ENCODE assay signal across 19 cellular contexts in the genomic region with DNA sequence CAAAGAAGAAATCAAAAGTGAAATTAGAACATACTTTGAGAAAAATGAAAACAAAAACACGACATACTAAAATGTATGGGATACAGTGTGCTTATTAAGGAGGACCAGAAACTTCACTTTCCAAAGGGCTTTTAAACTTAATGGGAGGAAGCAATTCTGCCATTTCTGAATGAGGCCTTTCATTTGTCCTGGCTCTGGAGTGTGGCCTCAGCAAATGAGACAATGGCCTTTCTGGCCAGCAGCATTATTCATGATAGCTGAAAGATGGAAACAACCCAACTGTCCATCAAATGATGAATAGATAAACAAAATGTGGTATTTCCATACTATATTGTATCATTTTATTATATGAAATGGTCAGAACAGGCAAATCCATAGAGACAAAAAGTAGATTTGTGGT.
DNase-seq lines count a peak whose midpoint lies in the region; ATAC-seq and TF ChIP-seq lines count a peak whose summit lies in the region.
"Had no signal": no experiment of that assay in that cellular context is flagged by ENCODE, and none has a peak within 500 bp of the region (broad histone marks: within the 10 kb centered on the region; RNA-seq: fewer than 3 reads in every experiment).

No MANE protein-coding gene starts in this region.

- WGBS in SK-N-SH (ENCODE audit: low lambda C conversion rate): 73% methylated on average over 1 of the region's 1 CpG

- no peak for TF ChIP-seq RAD21 in SK-N-SH (IDR thresholded peaks at IDR 0.05; ENCODE audit: low read length)

- H3K27me3 ChIP-seq in SK-N-SH (ENCODE audit: insufficient read depth) (no peaks in the 10 kb centered on the region), osteoblast (ENCODE audit: insufficient read depth, low read length) (no peaks in the 10 kb centered on the region)
- H3K27me3 ChIP-seq: BLaER1 treated with 17β-estradiol and CSF1 and Interleukin-3, amounts not matched to agents 10 nM and 100 nM had no signal

- H3K27ac ChIP-seq in SK-N-SH (ENCODE audit: low read depth in 2 of 2, low read length in 1 of 2) (no peak overlapping the region; a peak in 1 of 4 replicates), osteoblast (ENCODE audit: low read depth, low read length) (no peak overlapping the region)
- H3K27ac ChIP-seq: BLaER1 treated with 17β-estradiol and CSF1 and Interleukin-3, amounts not matched to agents 10 nM and 100 nM had no signal

- H3F3A ChIP-seq in SK-N-SH (replicated peaks; ENCODE audit: insufficient read depth): peaks cover 4% of the 10 kb centered on the region

- no peak overlapping the region for H3K9ac ChIP-seq in SK-N-SH
- H3K9ac ChIP-seq: BLaER1 treated with 17β-estradiol and CSF1 and Interleukin-3, amounts not matched to agents 10 nM and 100 nM had no signal

- H3K4me2 ChIP-seq in SK-N-SH (no peak overlapping the region), osteoblast (ENCODE audit: insufficient read depth, low read length) (no peak overlapping the region)
- H3K4me2 ChIP-seq: BLaER1 treated with 17β-estradiol and CSF1 and Interleukin-3, amounts not matched to agents 10 nM and 100 nM had no signal

- POLR2A ChIA-PET in SK-N-SH (lab: Yijun Ruan, JAX): no interaction called here

- DNase-seq in SK-N-SH (peak; percentile 11), hippocampal formation (lab: John Stamatoyannopoulos, UW) (peak; percentile 23 to 85), osteoblast (ENCODE audit: insufficient read length, low spot score, missing footprints) (no peak), NCI-H2227 (lab: John Stamatoyannopoulos, UW; ENCODE audit: unreplicated experiment) (no peak)
- DNase-seq in activated CD8-positive, alpha-beta memory T cell treated with anti-CD3 and anti-CD28 coated beads, Interleukin-2, amount 50 U/mL, for 48 hours: no peak
- DNase-seq: DND-41, GDM1, HFFc6, KG1, NCI-H1436, NCI-H2081 treated with DMSO at 0.1 percent for 48 hours, NCI-H2227 treated with DMSO at 0.1 percent for 48 hours, NCI-H524, Right ventricle myocardium superior had no signal

- TF ChIP-seq EP300 in SK-N-SH (IDR thresholded peaks at IDR 0.05; ENCODE audit: borderline replicate concordance in 1 of 2, low read depth in 1 of 2, low read length in 1 of 2): no peak; a peak in 1 of 4 replicates

- no peak overlapping the region for H3K4me3 ChIP-seq in SK-N-SH (ENCODE audit: low read depth in 2 of 2, low read length in 1 of 2)
- no peak overlapping the region for H3K4me3 ChIP-seq in osteoblast (ENCODE audit: insufficient read depth, low read length)
- H3K4me3 ChIP-seq: BLaER1 treated with 17β-estradiol and CSF1 and Interleukin-3, amounts not matched to agents 10 nM and 100 nM had no signal

- H3K4me1 ChIP-seq in SK-N-SH (ENCODE audit: control insufficient read depth in 1 of 2, insufficient read depth in 2 of 2, low read depth in 1 of 2, low read length in 1 of 2) (peaks cover 0 to 7% of the 10 kb centered on the region in 2 experiments; a peak in 2 of 4 replicates), osteoblast (ENCODE audit: insufficient read depth, low read length) (no peaks in the 10 kb centered on the region)
- H3K4me1 ChIP-seq: BLaER1 treated with 17β-estradiol and CSF1 and Interleukin-3, amounts not matched to agents 10 nM and 100 nM had no signal

- H2AFZ ChIP-seq in SK-N-SH (ENCODE audit: low read depth) (no peak overlapping the region), osteoblast (ENCODE audit: low read length) (peak overlapping the region; percentile 14)

- H3K36me3 ChIP-seq in SK-N-SH (replicated peaks in 1 of 2; ENCODE audit: control insufficient read depth in 1 of 2, insufficient read depth in 2 of 2, low read length in 1 of 2): no peaks in the 10 kb centered on the region
- no peaks in the 10 kb centered on the region for H3K36me3 ChIP-seq in osteoblast (ENCODE audit: insufficient read depth, low read length)
- H3K36me3 ChIP-seq: BLaER1 treated with 17β-estradiol and CSF1 and Interleukin-3, amounts not matched to agents 10 nM and 100 nM had no signal

- CTCF ChIA-PET in SK-N-SH (lab: Yijun Ruan, JAX): no interaction called here

- no peaks in the 10 kb centered on the region for H3K9me2 ChIP-seq in SK-N-SH

- H3K9me3 ChIP-seq in SK-N-SH (0 out of 2 replicates have a peak, but pooled peaks cover 4% of the 10 kb centered on the region), osteoblast (ENCODE audit: low read depth, low read length) (no peaks in the 10 kb centered on the region)
- H3K9me3 ChIP-seq: BLaER1 treated with 17β-estradiol and CSF1 and Interleukin-3, amounts not matched to agents 10 nM and 100 nM had no signal

- ATAC-seq in SK-N-SH treated with all-trans-retinoic acid at 6 μM for 48 hours (no peak), GM19328 (IDR thresholded peaks at IDR 0.05; ENCODE audit: unreplicated experiment) (no peak), GM18867 (IDR thresholded peaks at IDR 0.05; ENCODE audit: unreplicated experiment) (no peak)
- ATAC-seq: Panc1 had no signal

- TF ChIP-seq CTCF in SK-N-SH (IDR thresholded peaks at IDR 0.05): no peak
- TF ChIP-seq CTCF in osteoblast (IDR thresholded peaks at IDR 0.05; ENCODE audit: extremely low read depth, low read depth, low read length): no peak

- H4K20me1 ChIP-seq in SK-N-SH (ENCODE audit: insufficient read depth) (no peaks in the 10 kb centered on the region), osteoblast (ENCODE audit: insufficient read depth, low read length) (no peaks in the 10 kb centered on the region)
- H4K20me1 ChIP-seq: BLaER1 treated with 17β-estradiol and CSF1 and Interleukin-3, amounts not matched to agents 10 nM and 100 nM had no signal

- no peaks in the 10 kb centered on the region for H3K79me2 ChIP-seq in SK-N-SH (ENCODE audit: insufficient read depth)
- H3K79me2 ChIP-seq in osteoblast (ENCODE audit: insufficient read depth, low read length): no peaks in the 10 kb centered on the region

TF ChIP-seq in SK-N-SH, 30 proteins besides CTCF, POLR2A, EP300 and RAD21:
- TF ChIP-seq FOXM1 (IDR thresholded peaks at IDR 0.05; ENCODE audit: low read depth): no peak
- TF ChIP-seq GATA2 (CRISPR knock-in tag; IDR thresholded peaks at IDR 0.05): peak; percentile 24; the same call in 1 of the 2 replicates

TF ChIP-seq in SK-N-SH treated with all-trans-retinoic acid at 6 μM for 48 hours, 23 proteins besides CTCF, POLR2A, EP300 and RAD21:
- TF ChIP-seq ZNF70 (CRISPR knock-in tag; IDR thresholded peaks at IDR 0.05): no peak
- no peak for TF ChIP-seq OSR1 (CRISPR knock-in tag; IDR thresholded peaks at IDR 0.05)
- no peak for TF ChIP-seq PPARA (CRISPR knock-in tag; IDR thresholded peaks at IDR 0.05; ENCODE audit: borderline replicate concordance)
- TF ChIP-seq ZC3H10 (CRISPR knock-in tag; IDR thresholded peaks at IDR 0.05): no peak
- TF ChIP-seq, protein P1, sequence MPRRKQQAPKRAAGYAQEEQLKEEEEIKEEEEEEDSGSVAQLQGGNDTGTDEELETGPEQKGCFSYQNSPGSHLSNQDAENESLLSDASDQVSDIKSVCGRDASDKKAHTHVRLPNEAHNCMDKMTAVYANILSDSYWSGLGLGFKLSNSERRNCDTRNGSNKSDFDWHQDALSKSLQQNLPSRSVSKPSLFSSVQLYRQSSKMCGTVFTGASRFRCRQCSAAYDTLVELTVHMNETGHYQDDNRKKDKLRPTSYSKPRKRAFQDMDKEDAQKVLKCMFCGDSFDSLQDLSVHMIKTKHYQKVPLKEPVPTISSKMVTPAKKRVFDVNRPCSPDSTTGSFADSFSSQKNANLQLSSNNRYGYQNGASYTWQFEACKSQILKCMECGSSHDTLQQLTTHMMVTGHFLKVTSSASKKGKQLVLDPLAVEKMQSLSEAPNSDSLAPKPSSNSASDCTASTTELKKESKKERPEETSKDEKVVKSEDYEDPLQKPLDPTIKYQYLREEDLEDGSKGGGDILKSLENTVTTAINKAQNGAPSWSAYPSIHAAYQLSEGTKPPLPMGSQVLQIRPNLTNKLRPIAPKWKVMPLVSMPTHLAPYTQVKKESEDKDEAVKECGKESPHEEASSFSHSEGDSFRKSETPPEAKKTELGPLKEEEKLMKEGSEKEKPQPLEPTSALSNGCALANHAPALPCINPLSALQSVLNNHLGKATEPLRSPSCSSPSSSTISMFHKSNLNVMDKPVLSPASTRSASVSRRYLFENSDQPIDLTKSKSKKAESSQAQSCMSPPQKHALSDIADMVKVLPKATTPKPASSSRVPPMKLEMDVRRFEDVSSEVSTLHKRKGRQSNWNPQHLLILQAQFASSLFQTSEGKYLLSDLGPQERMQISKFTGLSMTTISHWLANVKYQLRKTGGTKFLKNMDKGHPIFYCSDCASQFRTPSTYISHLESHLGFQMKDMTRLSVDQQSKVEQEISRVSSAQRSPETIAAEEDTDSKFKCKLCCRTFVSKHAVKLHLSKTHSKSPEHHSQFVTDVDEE (CRISPR knock-in tag; IDR thresholded peaks at IDR 0.05): no peak
- TF ChIP-seq, protein P2, sequence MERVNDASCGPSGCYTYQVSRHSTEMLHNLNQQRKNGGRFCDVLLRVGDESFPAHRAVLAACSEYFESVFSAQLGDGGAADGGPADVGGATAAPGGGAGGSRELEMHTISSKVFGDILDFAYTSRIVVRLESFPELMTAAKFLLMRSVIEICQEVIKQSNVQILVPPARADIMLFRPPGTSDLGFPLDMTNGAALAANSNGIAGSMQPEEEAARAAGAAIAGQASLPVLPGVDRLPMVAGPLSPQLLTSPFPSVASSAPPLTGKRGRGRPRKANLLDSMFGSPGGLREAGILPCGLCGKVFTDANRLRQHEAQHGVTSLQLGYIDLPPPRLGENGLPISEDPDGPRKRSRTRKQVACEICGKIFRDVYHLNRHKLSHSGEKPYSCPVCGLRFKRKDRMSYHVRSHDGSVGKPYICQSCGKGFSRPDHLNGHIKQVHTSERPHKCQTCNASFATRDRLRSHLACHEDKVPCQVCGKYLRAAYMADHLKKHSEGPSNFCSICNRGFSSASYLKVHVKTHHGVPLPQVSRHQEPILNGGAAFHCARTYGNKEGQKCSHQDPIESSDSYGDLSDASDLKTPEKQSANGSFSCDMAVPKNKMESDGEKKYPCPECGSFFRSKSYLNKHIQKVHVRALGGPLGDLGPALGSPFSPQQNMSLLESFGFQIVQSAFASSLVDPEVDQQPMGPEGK (CRISPR knock-in tag; IDR thresholded peaks at IDR 0.05; ENCODE audit: borderline replicate concordance): no peak
- TF ChIP-seq, protein P3, sequence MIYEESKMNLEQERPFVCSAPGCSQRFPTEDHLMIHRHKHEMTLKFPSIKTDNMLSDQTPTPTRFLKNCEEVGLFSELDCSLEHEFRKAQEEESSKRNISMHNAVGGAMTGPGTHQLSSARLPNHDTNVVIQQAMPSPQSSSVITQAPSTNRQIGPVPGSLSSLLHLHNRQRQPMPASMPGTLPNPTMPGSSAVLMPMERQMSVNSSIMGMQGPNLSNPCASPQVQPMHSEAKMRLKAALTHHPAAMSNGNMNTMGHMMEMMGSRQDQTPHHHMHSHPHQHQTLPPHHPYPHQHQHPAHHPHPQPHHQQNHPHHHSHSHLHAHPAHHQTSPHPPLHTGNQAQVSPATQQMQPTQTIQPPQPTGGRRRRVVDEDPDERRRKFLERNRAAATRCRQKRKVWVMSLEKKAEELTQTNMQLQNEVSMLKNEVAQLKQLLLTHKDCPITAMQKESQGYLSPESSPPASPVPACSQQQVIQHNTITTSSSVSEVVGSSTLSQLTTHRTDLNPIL (CRISPR knock-in tag; IDR thresholded peaks at IDR 0.05; ENCODE audit: low read depth): no peak
- TF ChIP-seq ESRRG (CRISPR knock-in tag; IDR thresholded peaks at IDR 0.05): no peak
- TF ChIP-seq RARB (CRISPR knock-in tag; IDR thresholded peaks at IDR 0.05): no peak
- TF ChIP-seq GLIS3 (CRISPR knock-in tag; IDR thresholded peaks at IDR 0.05): no peak

Comparison
In these comparisons a context has a peak if more than half of its experiments do, and no peak if none do; other contexts are left out.
1. DNase-seq: peak in SK-N-SH (single experiment) and hippocampal formation (2 of 2); none in osteoblast (single experiment), NCI-H2227 (single experiment) and activated CD8-positive, alpha-beta memory T cell treated with anti-CD3 and anti-CD28 coated beads, Interleukin-2, amount 50 U/mL, for 48 hours (single experiment).